ENCODE assay signal across 15 cellular contexts in the genomic region with DNA sequence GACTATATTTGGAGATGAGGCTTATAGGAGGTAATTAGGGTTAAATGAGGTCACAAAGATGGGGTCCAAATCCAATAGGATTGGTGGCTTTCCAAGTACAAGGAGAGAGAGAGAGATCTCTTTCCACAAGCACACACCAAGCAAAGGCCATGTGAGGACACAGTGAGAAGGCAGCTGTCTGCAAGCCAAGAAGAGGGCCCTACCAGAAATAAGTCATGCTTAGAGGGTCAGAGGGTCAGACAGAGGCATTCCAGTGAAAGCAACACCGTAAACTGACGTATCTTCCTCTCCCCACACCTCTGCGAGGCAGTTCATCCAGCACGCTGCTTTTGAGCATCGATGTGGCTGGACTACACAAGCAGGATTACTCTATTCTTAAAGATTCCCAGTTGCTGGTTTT.
A peak's percentile ranks its signal among the peaks of the same experiment; 100 is the strongest.
DNase-seq lines count a peak whose midpoint lies in the region; ATAC-seq and TF ChIP-seq lines count a peak whose summit lies in the region.
"Had no signal": no experiment of that assay in that cellular context is flagged by ENCODE, and none has a peak within 500 bp of the region (broad histone marks: within the 10 kb centered on the region; RNA-seq: fewer than 3 reads in every experiment).

No MANE protein-coding gene starts in this region.

- no peak overlapping the region for H3K4ac ChIP-seq in mesenchymal stem cell (ENCODE audit: low read depth in 1 of 2, low read length in 2 of 2)

- no peaks in the 10 kb centered on the region for H3K9me3 ChIP-seq in mesenchymal stem cell (ENCODE audit: control insufficient read depth, low read length)
- H3K9me3 ChIP-seq: BE2C, HAP-1 had no signal

- no peaks in the 10 kb centered on the region for H3K79me2 ChIP-seq in GM23338 (replicated peaks; ENCODE audit: insufficient read depth)

- 41% methylated on average over 5 of the region's 5 CpGs for WGBS in mesenchymal stem cell

- H3K4me1 ChIP-seq in mesenchymal stem cell (ENCODE audit: control insufficient read depth, insufficient read depth, low read depth, low read length) (peaks cover 10% of the 10 kb centered on the region), GM23338 (ENCODE audit: insufficient read depth) (peaks cover 11% of the 10 kb centered on the region)
- H3K4me1 ChIP-seq: BE2C had no signal

- H2BK5ac ChIP-seq in mesenchymal stem cell (ENCODE audit: low read depth, low read length, poor library complexity, severe bottlenecking), result no peak overlapping the region

- no peaks in the 10 kb centered on the region for H4K20me1 ChIP-seq in GM23338 (replicated peaks; ENCODE audit: insufficient read depth)

- H3K36me3 ChIP-seq in mesenchymal stem cell (ENCODE audit: control insufficient read depth in 1 of 2, insufficient read depth in 2 of 2, low read depth in 1 of 2, low read length in 2 of 2) (no peaks in the 10 kb centered on the region), GM23338 (ENCODE audit: insufficient read depth) (no peaks in the 10 kb centered on the region)
- H3K36me3 ChIP-seq: BE2C, HAP-1 had no signal

- ATAC-seq in HG02623 (IDR thresholded peaks at IDR 0.05; ENCODE audit: unreplicated experiment) (no peak), GM23338 (no peak)

- no peaks in the 10 kb centered on the region for H3K79me1 ChIP-seq in mesenchymal stem cell (replicated peaks; ENCODE audit: low read length, poor library complexity, severe bottlenecking)

- no peaks in the 10 kb centered on the region for H3K36me3 Mint-ChIP-seq in GM23338 (ENCODE audit: low read depth)
- H3K36me3 Mint-ChIP-seq: CD4-positive, alpha-beta memory T cell had no signal

- H3K9me3 Mint-ChIP-seq in GM23338, result no peaks in the 10 kb centered on the region
- H3K9me3 Mint-ChIP-seq: CD4-positive, alpha-beta memory T cell; HFFc6 had no signal

- H3K4me2 ChIP-seq in mesenchymal stem cell (ENCODE audit: low read length, poor library complexity, severe bottlenecking), result no peak overlapping the region
- H3K4me2 ChIP-seq in GM23338, result no peak overlapping the region

- H3K9ac ChIP-seq in mesenchymal stem cell (ENCODE audit: low read length), result peak overlapping the region; percentile 36

- no peak overlapping the region for H2BK120ac ChIP-seq in mesenchymal stem cell (ENCODE audit: low read depth, low read length)

- H3K27ac ChIP-seq in mesenchymal stem cell (ENCODE audit: low read length, poor library complexity, severe bottlenecking) (no peak overlapping the region), GM23338 (ENCODE audit: low read depth) (no peak overlapping the region)
- H3K27ac ChIP-seq: C4-2B had no signal

- no peak overlapping the region for H3K18ac ChIP-seq in mesenchymal stem cell (ENCODE audit: low read depth in 1 of 2, low read length in 2 of 2)

- no peaks in the 10 kb centered on the region for H3K9me2 ChIP-seq in GM23338 (ENCODE audit: insufficient read depth)

- H3K4me3 ChIP-seq in choroid plexus epithelial cell (ENCODE audit: low read depth, low read length), result no peak overlapping the region
- no peak overlapping the region for H3K4me3 ChIP-seq in mesenchymal stem cell (ENCODE audit: insufficient read depth in 1 of 2, low read depth in 1 of 2, low read length in 2 of 2)
- no peak overlapping the region for H3K4me3 ChIP-seq in GM23338
- H3K4me3 ChIP-seq: HAP-1 had no signal

- H2AK5ac ChIP-seq in mesenchymal stem cell (ENCODE audit: low read length, severe bottlenecking), result no peak overlapping the region

- no peak overlapping the region for H4K91ac ChIP-seq in mesenchymal stem cell (ENCODE audit: low read length)

- H3K27me3 ChIP-seq in mesenchymal stem cell (ENCODE audit: control insufficient read depth in 1 of 2, insufficient read depth in 1 of 2, low read length in 2 of 2) (peaks cover 0 to 4% of the 10 kb centered on the region in 2 experiments), GM23338 (ENCODE audit: insufficient read depth) (peaks cover 27% of the 10 kb centered on the region)
- H3K27me3 ChIP-seq: BE2C had no signal

- H3K4me3 Mint-ChIP-seq in GM23338, result no peak overlapping the region
- H3K4me3 Mint-ChIP-seq: CD4-positive, alpha-beta memory T cell; HFFc6 had no signal

- TF ChIP-seq CTCF in choroid plexus epithelial cell (conservative IDR thresholded peaks at IDR 0.05; ENCODE audit: low read depth, low read length) (no peak), GM23338 (conservative IDR thresholded peaks at IDR 0.05; ENCODE audit: low read depth in 2 of 2) (no peak)

- no peaks in the 10 kb centered on the region; the same call in 1 of the 2 replicates for H3F3A ChIP-seq in GM23338 (replicated peaks; ENCODE audit: low read depth)

- H3K23ac ChIP-seq in mesenchymal stem cell (ENCODE audit: low read length in 2 of 2), result no peak overlapping the region

- H4K8ac ChIP-seq in mesenchymal stem cell (ENCODE audit: low read length), result no peak overlapping the region

- H3K27ac Mint-ChIP-seq in GM23338, result no peak overlapping the region
- H3K27ac Mint-ChIP-seq: CD4-positive, alpha-beta memory T cell; HFFc6 had no signal

- DNase-seq in HCEC 1CT, result peak; percentile 48
- peak; percentile 26 for DNase-seq in M059J (ENCODE audit: low read depth)
- DNase-seq in choroid plexus epithelial cell (ENCODE audit: low read depth), result peak; percentile 66
- no peak for DNase-seq in mesenchymal stem cell
- DNase-seq in hypothalamus (lab: John Stamatoyannopoulos, UW), result no peak
- DNase-seq in GM23338 (ENCODE audit: low spot score), result no peak
- DNase-seq in iPS-NIHi7 (ENCODE audit: extremely low spot score), result no peak
- DNase-seq: BE2C; CD4-positive, alpha-beta memory T cell; DMS53; GF-D8; HFFc6 had no signal

- no peak overlapping the region for H2BK15ac ChIP-seq in mesenchymal stem cell (ENCODE audit: low read depth, poor library complexity, severe bottlenecking)

- H3K14ac ChIP-seq in mesenchymal stem cell (ENCODE audit: low read length in 2 of 2), result no peak overlapping the region

- H2BK12ac ChIP-seq in mesenchymal stem cell (ENCODE audit: low read length in 2 of 2), result no peak overlapping the region

- H3K4me1 Mint-ChIP-seq in GM23338, result peaks cover 14% of the 10 kb centered on the region

- peaks cover 18% of the 10 kb centered on the region for H3K27me3 Mint-ChIP-seq in GM23338 (ENCODE audit: insufficient read depth, low read depth, poor library complexity)

- H2AFZ ChIP-seq in mesenchymal stem cell (ENCODE audit: low read depth, low read length), result no peak overlapping the region
- H2AFZ ChIP-seq in GM23338, result no peak overlapping the region

TF ChIP-seq in GM23338, 12 proteins besides CTCF, POLR2A, EP300 and RAD21:
- no peak for TF ChIP-seq ETS1 (IDR thresholded peaks at IDR 0.05)
- no peak for TF ChIP-seq NANOG (IDR thresholded peaks at IDR 0.05; ENCODE audit: borderline replicate concordance)
- TF ChIP-seq ZNF331 (CRISPR knock-in tag; IDR thresholded peaks at IDR 0.05; ENCODE audit: low read depth), result no peak
- TF ChIP-seq EZH2phosphoT487 (IDR thresholded peaks at IDR 0.05; ENCODE audit: unreplicated experiment), result no peak

Comparison
In these comparisons a context has a peak if more than half of its experiments do, and no peak if none do; other contexts are left out.
1. DNase-seq: peak in HCEC 1CT (single experiment), M059J (single experiment) and choroid plexus epithelial cell (single experiment); none in mesenchymal stem cell (single experiment), hypothalamus (0 of 51), GM23338 (single experiment) and iPS-NIHi7 (single experiment).